10 cellular contexts compared by ENCODE assay signal in genomic region chr3:63975705-63976104, GRCh38. TPM values are rescaled to one million over a fixed set of nuclear protein-coding genes. Genes with fewer than 3 reads are reported as not detected.
DNase-seq lines count a peak whose midpoint lies in the region; ATAC-seq, FAIRE-seq and TF ChIP-seq lines count a peak whose summit lies in the region.
"Had no signal": no experiment of that assay in that cellular context is flagged by ENCODE, and none has a peak within 500 bp of the region (broad histone marks: within the 10 kb centered on the region; RNA-seq: fewer than 3 reads in every experiment).

No MANE protein-coding gene starts in this region.

- H3K27ac Mint-ChIP-seq in immature natural killer cell, result peak overlapping the region; percentile 45 to 85 (median 74)

- H4K20me1 ChIP-seq in K562 (replicated peaks; ENCODE audit: control insufficient read depth, insufficient read depth, low read length), result no peaks in the 10 kb centered on the region

- H3K27me3 ChIP-seq in K562 (ENCODE audit: control insufficient read depth in 2 of 2, insufficient read depth in 2 of 2, low read length in 2 of 2), result no peaks in the 10 kb centered on the region
- H3K27me3 ChIP-seq: cardiac muscle cell had no signal

- H3K27me3 Mint-ChIP-seq in immature natural killer cell (ENCODE audit: low read depth in 3 of 3), result peaks cover 0 to 8% (median 2%) of the 10 kb centered on the region in 3 donors

- FAIRE-seq in K562 (lab: Jason Lieb, UNC) (no peak), HTR-8/SVneo (lab: Jason Lieb, UNC) (no peak)
- FAIRE-seq: A549 had no signal

- in situ Hi-C loops in K562 (cut with MboI), result no loop called here

- no TSS peak for BruUV-seq in K562 (replicated peaks; lab: Mats Ljungman, UMichigan)

- peak overlapping the region in 3 of 5 donors; percentile 1 to 25 (median 12) for H3K4me3 Mint-ChIP-seq in immature natural killer cell

- DNase-seq in NCI-H345 (lab: John Stamatoyannopoulos, UW) (peak; percentile 14), NCI-H345 treated with DMSO at 0.1 percent for 48 hours (lab: John Stamatoyannopoulos, UW; ENCODE audit: unreplicated experiment) (no peak), K562 (ENCODE audit: extremely low read depth in 1 of 4, low spot score in 3 of 4) (no peak), immature natural killer cell (no peak), superior temporal gyrus (ENCODE audit: extremely low spot score) (peak; percentile 75), GM10266 (ENCODE audit: extremely low spot score) (no peak), HTR-8/SVneo (ENCODE audit: insufficient read length, low spot score) (no peak)

- TF ChIP-seq EP300 in K562 (IDR thresholded peaks at IDR 0.05; ENCODE audit: low read length), result no peak

- ATAC-seq in K562, result no peak
- no peak for ATAC-seq in GM18907 (IDR thresholded peaks at IDR 0.05; ENCODE audit: unreplicated experiment)
- ATAC-seq: A549 had no signal

- H2AFZ ChIP-seq in K562 (ENCODE audit: low read depth, low read length), result no peak overlapping the region

- 83% methylated on average over 1 of the region's 3 CpGs for WGBS in K562 (ENCODE audit: insufficient coverage, low coverage, missing lambda C conversion rate)

- peaks cover 26% of the 10 kb centered on the region for H3K79me2 ChIP-seq in K562 (ENCODE audit: control insufficient read depth, insufficient read depth, low read length)

- peaks cover 14% of the 10 kb centered on the region for H3K36me3 ChIP-seq in K562 (ENCODE audit: control insufficient read depth, insufficient read depth, low read length)
- H3K36me3 ChIP-seq: cardiac muscle cell had no signal

- no peak for TF ChIP-seq RAD21 in K562 (CRISPR knock-in tag; conservative IDR thresholded peaks at IDR 0.05 in 1 of 2, IDR thresholded peaks at IDR 0.05 in 1 of 2)

- POLR2A ChIA-PET in K562 (lab: Yijun Ruan, JAX), result interaction anchor here (1.0 to 1.1 kb wide), 2 partner anchors 15 to 23 kb away, joined by 3 read pairs; no protein-coding TSS in a partner anchor

- H3K9me3 ChIP-seq in K562 (replicated peaks; ENCODE audit: control insufficient read depth, insufficient read depth, low read depth, low read length), result no peaks in the 10 kb centered on the region
- H3K9me3 ChIP-seq: A549 had no signal

- no peaks in the 10 kb centered on the region for H3K9me3 Mint-ChIP-seq in immature natural killer cell

- no peaks in the 10 kb centered on the region for H3K9me1 ChIP-seq in K562 (ENCODE audit: control insufficient read depth, insufficient read depth, low read length)

- intact Hi-C loops in K562 (cut with micrococcal nuclease), result no loop called here

- H3K27ac ChIP-seq in K562 (ENCODE audit: extremely low read depth, low read depth, low read length), result no peak overlapping the region
- H3K27ac ChIP-seq: A549, cardiac muscle cell had no signal

- TF ChIP-seq POLR2A in K562 (conservative IDR thresholded peaks at IDR 0.05), result no peak

- peaks cover 3 to 6% (median 4%) of the 10 kb centered on the region in 3 donors for H3K36me3 Mint-ChIP-seq in immature natural killer cell

- no peak overlapping the region for H3K4me3 ChIP-seq in K562
- H3K4me3 ChIP-seq: A549, cardiac muscle cell had no signal

- CTCF ChIA-PET in K562 (lab: Yijun Ruan, JAX; ENCODE audit: low intra/inter-chr PET ratio), result no interaction called here

- no peak overlapping the region for H3K4me2 ChIP-seq in K562 (ENCODE audit: insufficient read depth, low read length)

- peaks cover 0 to 5% of the 10 kb centered on the region in 2 experiments; a peak in 2 of 5 replicates for H3K4me1 ChIP-seq in K562 (replicated peaks in 1 of 2; ENCODE audit: control insufficient read depth in 2 of 2, insufficient read depth in 2 of 2, low read length in 2 of 2)

- H3K9ac ChIP-seq in K562 (ENCODE audit: insufficient read depth in 1 of 2, low read depth in 2 of 2, low read length in 2 of 2), result no peak overlapping the region; a peak in 1 of 4 replicates

- peaks cover 95 to 100% of the 10 kb centered on the region in 2 donors for H3K4me1 Mint-ChIP-seq in immature natural killer cell

- TF ChIP-seq CTCF in K562 (IDR thresholded peaks at IDR 0.05 in 2 of 3, conservative IDR thresholded peaks at IDR 0.05 in 1 of 3; ENCODE audit: insufficient read depth in 2 of 3, low read depth in 1 of 3, low read length in 3 of 3), result no peak
- TF ChIP-seq CTCF in GM10266 (IDR thresholded peaks at IDR 0.05; ENCODE audit: control insufficient read depth, insufficient read depth, low read depth, missing control alignments), result no peak

TF ChIP-seq in K562, 482 proteins besides CTCF, POLR2A, EP300 and RAD21 (continues in another document):
- no peak for TF ChIP-seq ARNT (IDR thresholded peaks at IDR 0.05)
- TF ChIP-seq ZNF764 (CRISPR knock-in tag; IDR thresholded peaks at IDR 0.05; ENCODE audit: low read depth), result no peak
- TF ChIP-seq THAP12 (CRISPR knock-in tag; IDR thresholded peaks at IDR 0.05), result no peak
- TF ChIP-seq SREBF1 (IDR thresholded peaks at IDR 0.05; ENCODE audit: borderline replicate concordance, low read depth, low read length), result no peak
- no peak for TF ChIP-seq NFATC3 (IDR thresholded peaks at IDR 0.05)
- TF ChIP-seq PBX2 (CRISPR knock-in tag; IDR thresholded peaks at IDR 0.05; ENCODE audit: low read depth), result no peak
- TF ChIP-seq PBX2 (tag; conservative IDR thresholded peaks at IDR 0.05; ENCODE audit: low read depth), result peak; percentile 69
- peak; percentile 20 for TF ChIP-seq MEIS2 (IDR thresholded peaks at IDR 0.05; ENCODE audit: partially characterized antibody)
- no peak for TF ChIP-seq ZNF77 (CRISPR knock-in tag; IDR thresholded peaks at IDR 0.05)
- no peak for TF ChIP-seq HLTF (IDR thresholded peaks at IDR 0.05)
- 0 out of 2 replicates have a peak, but pooled peaks have one; percentile 10 for TF ChIP-seq NFIC (IDR thresholded peaks at IDR 0.05)
- no peak for TF ChIP-seq ESRRB (CRISPR knock-in tag; IDR thresholded peaks at IDR 0.05; ENCODE audit: borderline replicate concordance)
- no peak for TF ChIP-seq MAFF (IDR thresholded peaks at IDR 0.05; ENCODE audit: low read length)
- TF ChIP-seq ZNF224 (CRISPR knock-in tag; IDR thresholded peaks at IDR 0.05), result no peak
- TF ChIP-seq PHF8 (IDR thresholded peaks at IDR 0.05; ENCODE audit: borderline replicate concordance, low read length), result no peak

RNA-seq across cellular contexts. Expression of gene PSMD6, which starts 47.6 kb away (rescaled TPM):
- 52.0 and 118 TPM in 2 replicates for total RNA-seq in K562 (2011; cell fraction: chromatin; rRNA removed; ENCODE audit: low replicate concordance)
- total RNA-seq in K562 (2011; cell fraction: nucleolus; rRNA removed), result 31.7 and 37.4 TPM in 2 replicates
- 70.8 and 91.3 TPM in 2 replicates for total RNA-seq in K562 (2011; cell fraction: nucleoplasm; rRNA removed)
- total RNA-seq in K562 (2014; rRNA removed) (115 and 121 TPM in 2 replicates), K562 (2014; rRNA removed; fragmentation: Illumina TruSeq; extraction: Trizol) (133 and 151 TPM in 2 replicates), K562 (2015; rRNA removed; fragmentation: Illumina TruSeq; extraction: Trizol) (119 and 122 TPM in 2 replicates), K562 (2021) (104 and 108 TPM in 2 replicates)
- polyA plus RNA-seq in K562 (2011; rRNA removed) (60.0 and 78.2 TPM in 2 replicates), K562 (2014; fragmentation: Illumina TruSeq; extraction: Trizol) (106 and 113 TPM in 2 replicates), K562 (2014; fragmentation: Nextera tagmentation; extraction: Ambion mirVana) (100 to 1,000 TPM in 1 of 2 experiments, 10 to 100 TPM in 1; 82.4 to 100 TPM), K562 (2014; rRNA removed) (113 TPM in 2 replicates), immature natural killer cell (100 to 1,000 TPM in 2 of 3 donors, 10 to 100 TPM in 1; 92.3 to 161 (median 124) TPM)
- 35.3 and 38.0 TPM in 2 replicates for polyA plus RNA-seq in K562 (2011; cell fraction: cytosol; rRNA removed)
- 57.3 and 62.7 TPM in 2 replicates for polyA plus RNA-seq in K562 (2011; cell fraction: nucleus; rRNA removed)
- polyA plus RNA-seq in K562 (2012), result 73.0 and 141 TPM in 2 replicates
- polyA minus RNA-seq in K562 (2011; rRNA and poly(A)+ RNA removed), result 72.0 and 80.5 TPM in 2 replicates
- 27.1 and 29.2 TPM in 2 replicates for polyA minus RNA-seq in K562 (2011; cell fraction: cytosol; rRNA and poly(A)+ RNA removed)
- 57.6 and 75.4 TPM in 2 replicates for polyA minus RNA-seq in K562 (2011; cell fraction: nucleus; rRNA and poly(A)+ RNA removed)

Comparison
In these comparisons a context has a peak if more than half of its experiments do, and no peak if none do; other contexts are left out.
1. DNase-seq: peak in NCI-H345 (single experiment) and superior temporal gyrus (single experiment); none in NCI-H345 treated with DMSO at 0.1 percent for 48 hours (single experiment), K562 (0 of 4), immature natural killer cell (0 of 3), GM10266 (single experiment) and HTR-8/SVneo (single experiment).